ENCODE assay signal across 12 cellular contexts in the genomic region with DNA sequence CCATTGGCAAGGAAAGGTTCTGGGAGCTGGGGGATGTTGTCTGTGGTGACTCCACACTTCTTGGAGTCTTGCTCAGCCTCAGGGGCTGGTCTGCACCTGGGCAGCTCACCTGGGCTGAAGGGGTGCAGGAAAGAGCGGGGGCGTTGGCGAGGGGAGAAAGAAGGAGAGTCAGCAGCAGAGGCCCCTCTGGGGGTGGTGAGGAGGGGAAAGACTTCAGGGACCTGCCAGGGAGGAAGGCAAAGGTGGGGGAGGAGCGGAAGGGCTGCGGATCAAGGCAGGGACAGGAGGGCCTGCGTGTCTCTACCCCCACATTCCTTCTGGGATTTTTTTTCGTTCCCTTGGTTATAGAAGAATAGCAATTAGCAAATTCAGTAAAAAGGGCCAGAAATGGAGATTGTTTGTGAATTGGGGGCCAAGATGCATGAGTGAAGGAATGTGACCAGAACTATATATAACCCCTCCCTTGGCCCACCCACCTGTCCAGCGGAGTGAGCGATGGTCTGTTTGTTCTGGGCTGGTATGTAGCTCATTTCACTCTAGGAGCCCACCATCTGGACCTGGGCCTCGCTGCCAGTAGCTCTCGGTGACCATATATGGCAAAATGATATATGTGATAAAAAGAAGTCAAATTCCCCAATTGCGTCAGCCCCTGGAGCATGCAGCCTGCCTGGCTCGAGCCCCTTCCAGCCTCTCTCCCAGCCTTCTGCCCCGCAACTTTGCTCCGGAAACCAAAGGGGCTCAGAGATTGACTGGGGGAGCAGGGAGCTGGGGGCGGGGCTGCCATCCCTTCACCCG. TPM values are rescaled to one million over a fixed set of nuclear protein-coding genes. Genes with fewer than 3 reads are reported as not detected.
DNase-seq lines count a peak whose midpoint lies in the region; ATAC-seq and TF ChIP-seq lines count a peak whose summit lies in the region.
"Had no signal": no experiment of that assay in that cellular context is flagged by ENCODE, and none has a peak within 500 bp of the region (broad histone marks: within the 10 kb centered on the region; RNA-seq: fewer than 3 reads in every experiment).

No MANE protein-coding gene starts in this region.

- H3K9me3 ChIP-seq in SK-N-SH, result no peaks in the 10 kb centered on the region
- H3K9me3 ChIP-seq in CD8-positive, alpha-beta memory T cell (ENCODE audit: low read length), result no peaks in the 10 kb centered on the region

- H3K4me3 ChIP-seq in SK-N-SH (ENCODE audit: low read depth in 2 of 2, low read length in 1 of 2), result no peak overlapping the region
- H3K4me3 ChIP-seq in CD8-positive, alpha-beta memory T cell (ENCODE audit: low read length), result no peak overlapping the region

- peak overlapping the region in 1 of 2 experiments; percentile 39; a peak in 1 of 4 replicates for H3K27ac ChIP-seq in SK-N-SH (ENCODE audit: low read depth in 2 of 2, low read length in 1 of 2)
- no peak overlapping the region for H3K27ac ChIP-seq in CD8-positive, alpha-beta memory T cell (ENCODE audit: low read depth, low read length)

- H3K9me2 ChIP-seq in SK-N-SH, result no peaks in the 10 kb centered on the region

- H3K27me3 Mint-ChIP-seq in activated naive CD4-positive, alpha-beta T cell treated with anti-CD3 and anti-CD28 coated beads for 36 hours (ENCODE audit: low read depth), result peaks cover 6% of the 10 kb centered on the region
- H3K27me3 Mint-ChIP-seq in stimulated activated memory B cell treated with anti-CD40 and anti-IgM and Interleukin-4, amounts not matched to agents 10 μg/mL and 1 μg/mL and 100 μg/mL, for 72 hours, result peaks cover 71% of the 10 kb centered on the region
- H3K27me3 Mint-ChIP-seq in CD8-positive, alpha-beta memory T cell, result peaks cover 9 to 63% of the 10 kb centered on the region in 2 donors

- H2AFZ ChIP-seq in SK-N-SH (ENCODE audit: low read depth), result no peak overlapping the region

- DNase-seq in AG08396 (ENCODE audit: low spot score) (peak; percentile 55), SK-N-SH (peak; percentile 47), fibroblast of the conjunctiva (ENCODE audit: low read depth) (peak; percentile 65), mucosa of gallbladder (ENCODE audit: low spot score) (peak; percentile 27), NCI-H524 treated with DMSO at 0.1 percent for 48 hours (lab: John Stamatoyannopoulos, UW) (no peak)
- no peak for DNase-seq in activated naive CD4-positive, alpha-beta T cell treated with anti-CD3 and anti-CD28 coated beads for 36 hours
- DNase-seq in CD8-positive, alpha-beta memory T cell, result no peak
- DNase-seq: DND-41, NCI-H146, T1000 had no signal

- peaks cover 0 to 21% of the 10 kb centered on the region in 2 experiments; a peak in 1 of 4 replicates for H3K4me1 ChIP-seq in SK-N-SH (ENCODE audit: control insufficient read depth in 1 of 2, insufficient read depth in 2 of 2, low read depth in 1 of 2, low read length in 1 of 2)
- no peaks in the 10 kb centered on the region for H3K4me1 ChIP-seq in CD8-positive, alpha-beta memory T cell (ENCODE audit: insufficient read depth, low read length)

- no peaks in the 10 kb centered on the region for H3K36me3 ChIP-seq in SK-N-SH (replicated peaks in 1 of 2; ENCODE audit: control insufficient read depth in 1 of 2, insufficient read depth in 2 of 2, low read length in 1 of 2)
- no peaks in the 10 kb centered on the region for H3K36me3 ChIP-seq in CD8-positive, alpha-beta memory T cell (ENCODE audit: insufficient read depth, low read length)

- no peaks in the 10 kb centered on the region for H3K36me3 Mint-ChIP-seq in activated naive CD4-positive, alpha-beta T cell treated with anti-CD3 and anti-CD28 coated beads for 36 hours (ENCODE audit: low read depth)
- no peaks in the 10 kb centered on the region for H3K36me3 Mint-ChIP-seq in stimulated activated memory B cell treated with anti-CD40 and anti-IgM and Interleukin-4, amounts not matched to agents 10 μg/mL and 1 μg/mL and 100 μg/mL, for 72 hours
- peaks cover 0 to 4% (median 0%) of the 10 kb centered on the region in 3 donors for H3K36me3 Mint-ChIP-seq in CD8-positive, alpha-beta memory T cell

- H3K4me2 ChIP-seq in SK-N-SH, result no peak overlapping the region

- no peak overlapping the region for H3K4me3 Mint-ChIP-seq in activated naive CD4-positive, alpha-beta T cell treated with anti-CD3 and anti-CD28 coated beads for 36 hours
- H3K4me3 Mint-ChIP-seq in stimulated activated memory B cell treated with anti-CD40 and anti-IgM and Interleukin-4, amounts not matched to agents 10 μg/mL and 1 μg/mL and 100 μg/mL, for 72 hours, result no peak overlapping the region
- no peak overlapping the region for H3K4me3 Mint-ChIP-seq in CD8-positive, alpha-beta memory T cell

- H3K9me3 Mint-ChIP-seq in activated naive CD4-positive, alpha-beta T cell treated with anti-CD3 and anti-CD28 coated beads for 36 hours, result peaks cover 3% of the 10 kb centered on the region
- H3K9me3 Mint-ChIP-seq in stimulated activated memory B cell treated with anti-CD40 and anti-IgM and Interleukin-4, amounts not matched to agents 10 μg/mL and 1 μg/mL and 100 μg/mL, for 72 hours, result peaks cover 4% of the 10 kb centered on the region
- no peaks in the 10 kb centered on the region for H3K9me3 Mint-ChIP-seq in CD8-positive, alpha-beta memory T cell

- CTCF ChIA-PET in SK-N-SH (lab: Yijun Ruan, JAX), result no interaction called here
- CTCF ChIA-PET in activated naive CD4-positive, alpha-beta T cell treated with anti-CD3 and anti-CD28 coated beads for 36 hours (lab: Charles Lee), result interaction anchor here (0.6 kb wide), 1 partner anchor 128 kb away, joined by 3 read pairs; no protein-coding TSS in a partner anchor
- CTCF ChIA-PET in CD8-positive, alpha-beta memory T cell (lab: Charles Lee), result interaction anchor here (0.7 to 1.0 kb wide), 2 partner anchors 9 to 12 kb away, joined by 3 to 4 read pairs; no protein-coding TSS in a partner anchor

- H3F3A ChIP-seq in SK-N-SH (replicated peaks; ENCODE audit: insufficient read depth), result no peaks in the 10 kb centered on the region

- ATAC-seq in stimulated activated memory B cell treated with anti-CD40 and anti-IgM and Interleukin-4, amounts not matched to agents 10 μg/mL and 1 μg/mL and 100 μg/mL, for 72 hours, result no peak

- no peak for TF ChIP-seq RAD21 in SK-N-SH (IDR thresholded peaks at IDR 0.05; ENCODE audit: low read length)

- POLR2A ChIA-PET in SK-N-SH (lab: Yijun Ruan, JAX), result no interaction called here
- POLR2A ChIA-PET in CD8-positive, alpha-beta memory T cell (lab: Charles Lee), result no interaction called here

- no peak overlapping the region; the same call in 1 of the 2 replicates for H3K9ac ChIP-seq in SK-N-SH

- 0 out of 4 replicates have a peak, but pooled peaks of 1 of the 2 experiments have one; percentile 12 for TF ChIP-seq EP300 in SK-N-SH (IDR thresholded peaks at IDR 0.05; ENCODE audit: borderline replicate concordance in 1 of 2, low read depth in 1 of 2, low read length in 1 of 2)

- 71% methylated on average over 17 of the region's 17 CpGs for WGBS in SK-N-SH (ENCODE audit: low lambda C conversion rate)

- H3K4me1 Mint-ChIP-seq in activated naive CD4-positive, alpha-beta T cell treated with anti-CD3 and anti-CD28 coated beads for 36 hours (ENCODE audit: low read depth), result no peaks in the 10 kb centered on the region
- H3K4me1 Mint-ChIP-seq in stimulated activated memory B cell treated with anti-CD40 and anti-IgM and Interleukin-4, amounts not matched to agents 10 μg/mL and 1 μg/mL and 100 μg/mL, for 72 hours, result no peaks in the 10 kb centered on the region
- H3K4me1 Mint-ChIP-seq in CD8-positive, alpha-beta memory T cell, result peaks cover 0 to 6% (median 2%) of the 10 kb centered on the region in 3 donors

- no peak overlapping the region for H3K27ac Mint-ChIP-seq in activated naive CD4-positive, alpha-beta T cell treated with anti-CD3 and anti-CD28 coated beads for 36 hours
- H3K27ac Mint-ChIP-seq in stimulated activated memory B cell treated with anti-CD40 and anti-IgM and Interleukin-4, amounts not matched to agents 10 μg/mL and 1 μg/mL and 100 μg/mL, for 72 hours, result no peak overlapping the region
- H3K27ac Mint-ChIP-seq in CD8-positive, alpha-beta memory T cell, result no peak overlapping the region

- H4K20me1 ChIP-seq in SK-N-SH (ENCODE audit: insufficient read depth), result no peaks in the 10 kb centered on the region

- H3K79me2 ChIP-seq in SK-N-SH (ENCODE audit: insufficient read depth), result no peaks in the 10 kb centered on the region

- H3K27me3 ChIP-seq in SK-N-SH (ENCODE audit: insufficient read depth), result no peaks in the 10 kb centered on the region
- peaks cover 3% of the 10 kb centered on the region for H3K27me3 ChIP-seq in CD8-positive, alpha-beta memory T cell (ENCODE audit: insufficient read depth, low read length, poor library complexity, severe bottlenecking)

- no peak for TF ChIP-seq CTCF in SK-N-SH (IDR thresholded peaks at IDR 0.05)

- intact Hi-C loops in activated naive CD4-positive, alpha-beta T cell treated with anti-CD3 and anti-CD28 coated beads for 36 hours (cut with micrococcal nuclease), result no loop called here

RNA-seq across cellular contexts. Expression of a gene that starts 47.5 kb away (rescaled TPM):
- polyA plus RNA-seq in SK-N-SH (2012; rRNA removed), result not detected in 2 replicates
- not detected in 2 replicates for polyA plus RNA-seq in SK-N-SH (2012; cell fraction: cytosol; rRNA removed)
- polyA plus RNA-seq in SK-N-SH (2012; cell fraction: nucleus; rRNA removed), result not detected in 2 replicates
- total RNA-seq in mucosa of gallbladder, result not detected
- total RNA-seq in activated naive CD4-positive, alpha-beta T cell treated with anti-CD3 and anti-CD28 coated beads for 36 hours, result not detected
- total RNA-seq in CD8-positive, alpha-beta memory T cell, result under 1 TPM; 0.22 to 0.31 TPM
- not detected for polyA plus RNA-seq in CD8-positive, alpha-beta memory T cell
- total RNA-seq: epithelial cell of proximal tubule had no signal

Comparison
In these comparisons a context has a peak if more than half of its experiments do, and no peak if none do; other contexts are left out.
1. DNase-seq: peak in AG08396 (single experiment), SK-N-SH (single experiment), fibroblast of the conjunctiva (single experiment) and mucosa of gallbladder (single experiment); none in NCI-H524 treated with DMSO at 0.1 percent for 48 hours (single experiment), activated naive CD4-positive, alpha-beta T cell treated with anti-CD3 and anti-CD28 coated beads for 36 hours (single experiment) and CD8-positive, alpha-beta memory T cell (0 of 5).